In genomic region chr5:89951876-89952275, GRCh38 we compare ENCODE assay signal across 29 cellular contexts.
A peak's percentile ranks its signal among the peaks of the same experiment; 100 is the strongest.
DNase-seq lines count a peak whose midpoint lies in the region; TF ChIP-seq lines count a peak whose summit lies in the region.
"Had no signal": no experiment of that assay in that cellular context is flagged by ENCODE, and none has a peak within 500 bp of the region (broad histone marks: within the 10 kb centered on the region; RNA-seq: fewer than 3 reads in every experiment).

No MANE protein-coding gene starts in this region.

- H3K79me1 ChIP-seq in mesendoderm (ENCODE audit: low read length): no peaks in the 10 kb centered on the region

- H3K23ac ChIP-seq in mesendoderm (ENCODE audit: low read length): no peak overlapping the region

- H3K4ac ChIP-seq in mesendoderm (ENCODE audit: low read depth, low read length): no peak overlapping the region

- H3K4me1 ChIP-seq in mesendoderm (ENCODE audit: control insufficient read depth, low read depth, low read length) (peaks cover 4% of the 10 kb centered on the region), thyroid gland (no peaks in the 10 kb centered on the region)
- H3K4me1 ChIP-seq: A549; BE2C; BLaER1; BLaER1 treated with 17β-estradiol and CSF1 and Interleukin-3, amounts not matched to agents 10 nM and 100 nM; Caco-2 had no signal

- TF ChIP-seq CTCF in fibroblast of the aortic adventitia (IDR thresholded peaks at IDR 0.05; ENCODE audit: insufficient read depth, low read length): no peak
- no peak for TF ChIP-seq CTCF in thyroid gland (IDR thresholded peaks at IDR 0.05)

- H3K27me3 ChIP-seq in mesendoderm (ENCODE audit: insufficient read depth, low read length, poor library complexity) (no peaks in the 10 kb centered on the region), thyroid gland (no peaks in the 10 kb centered on the region)
- H3K27me3 ChIP-seq: BE2C; BLaER1; BLaER1 treated with 17β-estradiol and CSF1 and Interleukin-3, amounts not matched to agents 10 nM and 100 nM had no signal

- TF ChIP-seq POLR2A in thyroid gland (IDR thresholded peaks at IDR 0.05): no peak

- H3K18ac ChIP-seq in mesendoderm (ENCODE audit: low read length): no peak overlapping the region

- H3K4me2 ChIP-seq in mesendoderm (ENCODE audit: low read length): no peak overlapping the region
- H3K4me2 ChIP-seq: A549; BLaER1; BLaER1 treated with 17β-estradiol and CSF1 and Interleukin-3, amounts not matched to agents 10 nM and 100 nM had no signal

- H4K5ac ChIP-seq in mesendoderm (ENCODE audit: low read length): no peak overlapping the region

- DNase-seq in fibroblast of the aortic adventitia (ENCODE audit: low read depth) (peak; percentile 59), mesendoderm (peak; percentile 54), thyroid gland (no peak), NCI-H510A treated with DMSO at 0.1 percent for 48 hours (lab: John Stamatoyannopoulos, UW) (no peak)
- DNase-seq: 8988T; ACHN; AML-193; BE2C; C1 segment of cervical spinal cord; Calu3; CD4-positive, alpha-beta memory T cell; CD4-positive, alpha-beta T cell; CD4-positive, CD25-positive, alpha-beta regulatory T cell; CD8-positive, alpha-beta memory T cell; CD8-positive, alpha-beta T cell; COR-L47; DMS 273 treated with DMSO at 0.1 percent for 48 hours; DMS153; DMS53; DMS79; DMS79 treated with DMSO at 0.1 percent for 48 hours; DND-41; EL had no signal

- no peak overlapping the region for H3K9ac ChIP-seq in mesendoderm (ENCODE audit: low read length)
- H3K9ac ChIP-seq: BLaER1; BLaER1 treated with 17β-estradiol and CSF1 and Interleukin-3, amounts not matched to agents 10 nM and 100 nM had no signal

- no peaks in the 10 kb centered on the region for H3K79me2 ChIP-seq in mesendoderm (ENCODE audit: control insufficient read depth, insufficient read depth, low read length)

- H3K27ac ChIP-seq in mesendoderm (ENCODE audit: low read depth, low read length) (no peak overlapping the region), thyroid gland (no peak overlapping the region)
- H3K27ac ChIP-seq: 22Rv1; A549; BLaER1; BLaER1 treated with 17β-estradiol and CSF1 and Interleukin-3, amounts not matched to agents 10 nM and 100 nM; C4-2B had no signal

- no peak overlapping the region for H2BK5ac ChIP-seq in mesendoderm (ENCODE audit: low read length)

- H3K9me3 ChIP-seq in thyroid gland: no peaks in the 10 kb centered on the region
- H3K9me3 ChIP-seq: A549; BE2C; BLaER1; BLaER1 treated with 17β-estradiol and CSF1 and Interleukin-3, amounts not matched to agents 10 nM and 100 nM; Caco-2 had no signal

- no peak overlapping the region for H3K4me3 ChIP-seq in fibroblast of the aortic adventitia (ENCODE audit: low read depth, low read length)
- H3K4me3 ChIP-seq in mesendoderm (ENCODE audit: low read length): no peak overlapping the region
- H3K4me3 ChIP-seq in thyroid gland (replicated peaks in 1 of 3): no peak overlapping the region
- H3K4me3 ChIP-seq: A549; BLaER1; BLaER1 treated with 17β-estradiol and CSF1 and Interleukin-3, amounts not matched to agents 10 nM and 100 nM had no signal

- H3K56ac ChIP-seq in mesendoderm (ENCODE audit: low read length): no peak overlapping the region

- H3K36me3 ChIP-seq in mesendoderm (ENCODE audit: control insufficient read depth, insufficient read depth, low read length): no peaks in the 10 kb centered on the region
- H3K36me3 ChIP-seq in thyroid gland: no peaks in the 10 kb centered on the region
- H3K36me3 ChIP-seq: BE2C; BLaER1; BLaER1 treated with 17β-estradiol and CSF1 and Interleukin-3, amounts not matched to agents 10 nM and 100 nM had no signal

- no CpG with 5 or more reads among the region's 2 CpGs for WGBS in mesendoderm (ENCODE audit: extremely low coverage, insufficient coverage, low lambda C conversion rate)
- WGBS in thyroid gland, 2 donors: 72 to 76% methylated on average over 2 of the region's 2 CpGs

- intact Hi-C loops in thyroid gland (cut with DNase I): no loop called here

- no peak overlapping the region for H2BK120ac ChIP-seq in mesendoderm (ENCODE audit: low read depth, low read length)

- H4K8ac ChIP-seq in mesendoderm (ENCODE audit: low read depth, low read length): no peak overlapping the region

- H2AK5ac ChIP-seq in mesendoderm (ENCODE audit: low read length): no peak overlapping the region

- H2BK15ac ChIP-seq in mesendoderm (replicated peaks; ENCODE audit: low read depth): no peak overlapping the region

Comparison
In these comparisons a context has a peak if more than half of its experiments do, and no peak if none do; other contexts are left out.
1. DNase-seq: peak in fibroblast of the aortic adventitia (single experiment) and mesendoderm (single experiment); none in thyroid gland (0 of 2) and NCI-H510A treated with DMSO at 0.1 percent for 48 hours (single experiment).